ENCODE assay signal across 5 cellular contexts in genomic region chr9:13213998-13214397, GRCh38.
"Had no signal": no experiment of that assay in that cellular context is flagged by ENCODE, and none has a peak within 500 bp of the region (broad histone marks: within the 10 kb centered on the region; RNA-seq: fewer than 3 reads in every experiment).

No MANE protein-coding gene starts in this region.

- FAIRE-seq: HepG2, HTR-8/SVneo, K562 had no signal

- DNase-seq: KBM-7 had no signal

- H3K27ac ChIP-seq: HL-60 had no signal

- ATAC-seq: HepG2, K562 had no signal

- H3K4me3 ChIP-seq: K562 had no signal
